In genomic region chr12:6614513-6615177, GRCh38 we compare ENCODE assay signal across 9 cellular contexts. TPM values are rescaled to one million over a fixed set of nuclear protein-coding genes. Genes with fewer than 3 reads are reported as not detected.
DNase-seq lines count a peak whose midpoint lies in the region; ATAC-seq and TF ChIP-seq lines count a peak whose summit lies in the region.
"Had no signal": no experiment of that assay in that cellular context is flagged by ENCODE, and none has a peak within 500 bp of the region (broad histone marks: within the 10 kb centered on the region; RNA-seq: fewer than 3 reads in every experiment).

No MANE protein-coding gene starts in this region.

- no peaks in the 10 kb centered on the region for H3K79me2 ChIP-seq in osteoblast (ENCODE audit: insufficient read depth, low read length)

- H3K36me3 ChIP-seq in CD8-positive, alpha-beta memory T cell (ENCODE audit: insufficient read depth, low read length): peaks cover 4% of the 10 kb centered on the region
- H3K36me3 ChIP-seq in osteoblast (ENCODE audit: insufficient read depth, low read length): no peaks in the 10 kb centered on the region

- no peaks in the 10 kb centered on the region for H3K27me3 ChIP-seq in CD8-positive, alpha-beta memory T cell (ENCODE audit: insufficient read depth, low read length, poor library complexity, severe bottlenecking)
- H3K27me3 ChIP-seq in osteoblast (ENCODE audit: insufficient read depth, low read length): no peaks in the 10 kb centered on the region

- H3K36me3 Mint-ChIP-seq in CD8-positive, alpha-beta memory T cell: peaks cover 0 to 12% (median 6%) of the 10 kb centered on the region in 3 donors
- peaks cover 8% of the 10 kb centered on the region for H3K36me3 Mint-ChIP-seq in endothelial cell (ENCODE audit: low read depth, unreplicated experiment)

- H4K20me1 ChIP-seq in osteoblast (ENCODE audit: insufficient read depth, low read length): no peaks in the 10 kb centered on the region

- TF ChIP-seq CTCF in endothelial cell (IDR thresholded peaks at IDR 0.05; ENCODE audit: unreplicated experiment): no peak
- no peak for TF ChIP-seq CTCF in osteoblast (IDR thresholded peaks at IDR 0.05; ENCODE audit: extremely low read depth, low read depth, low read length)

- H3K9me3 Mint-ChIP-seq in CD8-positive, alpha-beta memory T cell: no peaks in the 10 kb centered on the region
- H3K9me3 Mint-ChIP-seq in endothelial cell (ENCODE audit: unreplicated experiment): no peaks in the 10 kb centered on the region

- CTCF ChIA-PET in CD8-positive, alpha-beta memory T cell (lab: Charles Lee): interaction anchor here (0.9 to 2.7 kb wide), 6 partner anchors 46 to 210 kb away, joined by 3 to 8 read pairs (median 3); partner anchors contain the start of gene ZNF384

- H2AFZ ChIP-seq in osteoblast (ENCODE audit: low read length): peak overlapping the region; percentile 88

- peaks cover 24% of the 10 kb centered on the region for H3K4me1 ChIP-seq in CD8-positive, alpha-beta memory T cell (ENCODE audit: insufficient read depth, low read length)
- peaks cover 18% of the 10 kb centered on the region for H3K4me1 ChIP-seq in osteoblast (ENCODE audit: insufficient read depth, low read length)

- H3K4me3 ChIP-seq in CD8-positive, alpha-beta memory T cell (ENCODE audit: low read length): no peak overlapping the region
- H3K4me3 ChIP-seq in osteoblast (ENCODE audit: insufficient read depth, low read length): no peak overlapping the region

- peak overlapping the region in 2 of 7 donors; percentile 25 to 36 for H3K4me3 Mint-ChIP-seq in CD8-positive, alpha-beta memory T cell
- H3K4me3 Mint-ChIP-seq in endothelial cell (ENCODE audit: unreplicated experiment): peak overlapping the region; percentile 47

- peak overlapping the region; percentile 13 for H3K4me2 ChIP-seq in osteoblast (ENCODE audit: insufficient read depth, low read length)

- no peaks in the 10 kb centered on the region for H3K9me3 ChIP-seq in CD8-positive, alpha-beta memory T cell (ENCODE audit: low read length)
- no peaks in the 10 kb centered on the region for H3K9me3 ChIP-seq in osteoblast (ENCODE audit: low read depth, low read length)

- peak overlapping the region; percentile 39 to 93 (median 88) for H3K27ac Mint-ChIP-seq in CD8-positive, alpha-beta memory T cell
- peak overlapping the region; percentile 67 for H3K27ac Mint-ChIP-seq in endothelial cell (ENCODE audit: unreplicated experiment)

- H3K27me3 Mint-ChIP-seq in CD8-positive, alpha-beta memory T cell: no peaks in the 10 kb centered on the region
- peaks cover 7% of the 10 kb centered on the region for H3K27me3 Mint-ChIP-seq in endothelial cell (ENCODE audit: unreplicated experiment)

- H3K27ac ChIP-seq in CD8-positive, alpha-beta memory T cell (ENCODE audit: low read depth, low read length): peak overlapping the region; percentile 67
- peak overlapping the region; percentile 56 for H3K27ac ChIP-seq in osteoblast (ENCODE audit: low read depth, low read length)

- DNase-seq in CD8-positive, alpha-beta memory T cell: no peak
- DNase-seq in OCI-M1 (lab: John Stamatoyannopoulos, UW) (peak; percentile 60), endothelial cell (ENCODE audit: low spot score) (no peak), osteoblast (ENCODE audit: insufficient read length, low spot score, missing footprints) (no peak)

- H3K4me1 Mint-ChIP-seq in CD8-positive, alpha-beta memory T cell: peaks cover 36 to 58% (median 47%) of the 10 kb centered on the region in 3 donors
- H3K4me1 Mint-ChIP-seq in endothelial cell (ENCODE audit: unreplicated experiment): peaks cover 43% of the 10 kb centered on the region

- ATAC-seq in HG03097 (IDR thresholded peaks at IDR 0.05; ENCODE audit: low FRiP score, unreplicated experiment) (no peak), HG03139 (IDR thresholded peaks at IDR 0.05; ENCODE audit: unreplicated experiment) (no peak), HG02610 (IDR thresholded peaks at IDR 0.05; ENCODE audit: unreplicated experiment) (no peak), HG03378 (IDR thresholded peaks at IDR 0.05; ENCODE audit: unreplicated experiment) (no peak)

- POLR2A ChIA-PET in CD8-positive, alpha-beta memory T cell (lab: Charles Lee): interaction anchor here (0.7 to 1.2 kb wide), 2 partner anchors 75 to 1356 kb away, joined by 4 to 5 read pairs; partner anchors contain the start of gene ZNF384

RNA-seq across cellular contexts. Expression of gene CHD4, which starts 7.5 kb away (rescaled TPM):
- 100 to 1,000 TPM; 287 to 293 TPM for total RNA-seq in CD8-positive, alpha-beta memory T cell
- 58.1 TPM for polyA plus RNA-seq in CD8-positive, alpha-beta memory T cell
- total RNA-seq in endothelial cell (ENCODE audit: unreplicated experiment): 334 TPM
- 238 and 259 TPM in 2 replicates for total RNA-seq in osteoblast

RNA-seq across cellular contexts. Expression of gene LPAR5, which starts 21.1 kb away (rescaled TPM):
- 10 to 100 TPM; 10.6 to 11.4 TPM for total RNA-seq in CD8-positive, alpha-beta memory T cell
- polyA plus RNA-seq in CD8-positive, alpha-beta memory T cell: 26.5 TPM
- total RNA-seq in endothelial cell (ENCODE audit: unreplicated experiment) (2.7 TPM), osteoblast (under 0.01 TPM in 1 of 2 replicates, not detected in the other)
- total RNA-seq: NCI-H460 had no signal

RNA-seq across cellular contexts. Expression of gene ACRBP, which starts 32.6 kb away (rescaled TPM):
- total RNA-seq in CD8-positive, alpha-beta memory T cell: 1 to 10 TPM; 1.8 to 2.0 TPM
- polyA plus RNA-seq in CD8-positive, alpha-beta memory T cell: not detected
- total RNA-seq in endothelial cell (ENCODE audit: unreplicated experiment) (19.3 TPM), osteoblast (under 0.01 and 0.36 TPM in 2 replicates)

RNA-seq across cellular contexts. Expression of gene NOP2, which starts 46.6 kb away (rescaled TPM):
- total RNA-seq in CD8-positive, alpha-beta memory T cell: 100 to 1,000 TPM; 170 to 172 TPM
- polyA plus RNA-seq in CD8-positive, alpha-beta memory T cell: 34.0 TPM
- 37.5 TPM for total RNA-seq in endothelial cell (ENCODE audit: unreplicated experiment)
- total RNA-seq in osteoblast: 18.3 and 21.4 TPM in 2 replicates

RNA-seq across cellular contexts. Expression of gene ING4, which starts 48.3 kb away (rescaled TPM):
- total RNA-seq in CD8-positive, alpha-beta memory T cell: 10 to 100 TPM; 17.4 to 18.5 TPM
- polyA plus RNA-seq in CD8-positive, alpha-beta memory T cell: 80.3 TPM
- total RNA-seq in endothelial cell (ENCODE audit: unreplicated experiment): 41.3 TPM
- total RNA-seq in osteoblast: 46.9 and 53.6 TPM in 2 replicates
